Comparison of ENCODE assay signal across 1 cellular context in the genomic region with DNA sequence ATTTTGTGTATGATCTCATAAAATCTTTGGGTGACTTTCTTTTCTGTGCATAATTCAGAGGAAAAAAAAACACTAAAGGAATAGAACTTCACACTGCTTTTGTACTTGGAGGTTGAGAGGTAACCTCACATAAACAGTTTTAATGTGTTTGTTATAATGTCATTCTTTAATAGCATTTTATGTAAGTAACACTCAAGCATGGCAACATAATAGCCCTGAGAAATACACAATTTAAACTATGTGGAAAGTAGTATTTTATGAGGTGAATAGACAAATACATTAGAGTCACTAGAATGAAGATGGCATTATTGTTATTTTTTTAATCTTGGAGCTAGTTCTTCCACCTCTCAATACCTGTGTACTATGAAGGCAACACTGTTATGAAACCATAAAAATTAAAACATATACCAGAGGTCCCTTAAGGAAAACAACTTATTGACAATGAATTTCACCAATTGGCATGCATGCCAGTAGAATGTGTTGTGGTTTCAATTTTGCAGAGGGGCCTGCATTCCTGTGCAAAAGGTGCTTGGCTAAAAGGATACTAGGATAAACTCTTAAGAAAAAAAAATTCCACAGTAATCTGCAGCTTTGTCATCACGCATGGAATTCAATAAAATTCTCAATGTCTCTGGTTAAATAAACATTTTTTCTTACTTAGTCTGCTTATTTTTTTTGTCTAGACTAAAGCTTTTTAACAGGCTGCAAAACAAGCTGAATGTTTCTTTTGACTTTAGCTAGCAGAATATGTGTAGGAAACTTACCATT.
TF ChIP-seq lines count a peak whose summit lies in the region.

No MANE protein-coding gene starts in this region.

TF ChIP-seq in GM23338, 12 proteins besides CTCF, POLR2A, EP300 and RAD21 (continued from another document):
- TF ChIP-seq, protein P1, sequence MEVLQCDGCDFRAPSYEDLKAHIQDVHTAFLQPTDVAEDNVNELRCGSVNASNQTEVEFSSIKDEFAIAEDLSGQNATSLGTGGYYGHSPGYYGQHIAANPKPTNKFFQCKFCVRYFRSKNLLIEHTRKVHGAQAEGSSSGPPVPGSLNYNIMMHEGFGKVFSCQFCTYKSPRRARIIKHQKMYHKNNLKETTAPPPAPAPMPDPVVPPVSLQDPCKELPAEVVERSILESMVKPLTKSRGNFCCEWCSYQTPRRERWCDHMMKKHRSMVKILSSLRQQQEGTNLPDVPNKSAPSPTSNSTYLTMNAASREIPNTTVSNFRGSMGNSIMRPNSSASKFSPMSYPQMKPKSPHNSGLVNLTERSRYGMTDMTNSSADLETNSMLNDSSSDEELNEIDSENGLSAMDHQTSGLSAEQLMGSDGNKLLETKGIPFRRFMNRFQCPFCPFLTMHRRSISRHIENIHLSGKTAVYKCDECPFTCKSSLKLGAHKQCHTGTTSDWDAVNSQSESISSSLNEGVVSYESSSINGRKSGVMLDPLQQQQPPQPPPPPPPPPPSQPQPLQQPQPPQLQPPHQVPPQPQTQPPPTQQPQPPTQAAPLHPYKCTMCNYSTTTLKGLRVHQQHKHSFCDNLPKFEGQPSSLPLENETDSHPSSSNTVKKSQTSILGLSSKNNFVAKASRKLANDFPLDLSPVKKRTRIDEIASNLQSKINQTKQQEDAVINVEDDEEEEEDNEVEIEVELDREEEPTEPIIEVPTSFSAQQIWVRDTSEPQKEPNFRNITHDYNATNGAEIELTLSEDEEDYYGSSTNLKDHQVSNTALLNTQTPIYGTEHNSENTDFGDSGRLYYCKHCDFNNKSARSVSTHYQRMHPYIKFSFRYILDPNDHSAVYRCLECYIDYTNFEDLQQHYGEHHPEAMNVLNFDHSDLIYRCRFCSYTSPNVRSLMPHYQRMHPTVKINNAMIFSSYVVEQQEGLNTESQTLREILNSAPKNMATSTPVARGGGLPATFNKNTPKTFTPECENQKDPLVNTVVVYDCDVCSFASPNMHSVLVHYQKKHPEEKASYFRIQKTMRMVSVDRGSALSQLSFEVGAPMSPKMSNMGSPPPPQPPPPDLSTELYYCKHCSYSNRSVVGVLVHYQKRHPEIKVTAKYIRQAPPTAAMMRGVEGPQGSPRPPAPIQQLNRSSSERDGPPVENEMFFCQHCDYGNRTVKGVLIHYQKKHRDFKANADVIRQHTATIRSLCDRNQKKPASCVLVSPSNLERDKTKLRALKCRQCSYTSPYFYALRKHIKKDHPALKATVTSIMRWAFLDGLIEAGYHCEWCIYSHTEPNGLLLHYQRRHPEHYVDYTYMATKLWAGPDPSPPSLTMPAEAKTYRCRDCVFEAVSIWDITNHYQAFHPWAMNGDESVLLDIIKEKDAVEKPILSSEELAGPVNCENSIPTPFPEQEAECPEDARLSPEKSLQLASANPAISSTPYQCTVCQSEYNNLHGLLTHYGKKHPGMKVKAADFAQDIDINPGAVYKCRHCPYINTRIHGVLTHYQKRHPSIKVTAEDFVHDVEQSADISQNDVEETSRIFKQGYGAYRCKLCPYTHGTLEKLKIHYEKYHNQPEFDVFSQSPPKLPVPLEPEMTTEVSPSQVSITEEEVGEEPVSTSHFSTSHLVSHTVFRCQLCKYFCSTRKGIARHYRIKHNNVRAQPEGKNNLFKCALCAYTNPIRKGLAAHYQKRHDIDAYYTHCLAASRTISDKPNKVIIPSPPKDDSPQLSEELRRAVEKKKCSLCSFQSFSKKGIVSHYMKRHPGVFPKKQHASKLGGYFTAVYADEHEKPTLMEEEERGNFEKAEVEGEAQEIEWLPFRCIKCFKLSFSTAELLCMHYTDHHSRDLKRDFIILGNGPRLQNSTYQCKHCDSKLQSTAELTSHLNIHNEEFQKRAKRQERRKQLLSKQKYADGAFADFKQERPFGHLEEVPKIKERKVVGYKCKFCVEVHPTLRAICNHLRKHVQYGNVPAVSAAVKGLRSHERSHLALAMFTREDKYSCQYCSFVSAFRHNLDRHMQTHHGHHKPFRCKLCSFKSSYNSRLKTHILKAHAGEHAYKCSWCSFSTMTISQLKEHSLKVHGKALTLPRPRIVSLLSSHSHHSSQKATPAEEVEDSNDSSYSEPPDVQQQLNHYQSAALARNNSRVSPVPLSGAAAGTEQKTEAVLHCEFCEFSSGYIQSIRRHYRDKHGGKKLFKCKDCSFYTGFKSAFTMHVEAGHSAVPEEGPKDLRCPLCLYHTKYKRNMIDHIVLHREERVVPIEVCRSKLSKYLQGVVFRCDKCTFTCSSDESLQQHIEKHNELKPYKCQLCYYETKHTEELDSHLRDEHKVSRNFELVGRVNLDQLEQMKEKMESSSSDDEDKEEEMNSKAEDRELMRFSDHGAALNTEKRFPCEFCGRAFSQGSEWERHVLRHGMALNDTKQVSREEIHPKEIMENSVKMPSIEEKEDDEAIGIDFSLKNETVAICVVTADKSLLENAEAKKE (CRISPR knock-in tag; IDR thresholded peaks at IDR 0.05), result no peak
- TF ChIP-seq ZNF331 (CRISPR knock-in tag; IDR thresholded peaks at IDR 0.05; ENCODE audit: low read depth), result no peak
- no peak for TF ChIP-seq EZH2phosphoT487 (IDR thresholded peaks at IDR 0.05; ENCODE audit: unreplicated experiment)
- no peak for TF ChIP-seq POLR2AphosphoS5 (IDR thresholded peaks at IDR 0.05; ENCODE audit: low read depth)
- no peak for TF ChIP-seq EZH2 (IDR thresholded peaks at IDR 0.05; ENCODE audit: low read depth, unreplicated experiment)
